Comparison of ENCODE assay signal across 8 cellular contexts in genomic region chr17:45621087-45621486, GRCh38.
A peak's percentile ranks its signal among the peaks of the same experiment; 100 is the strongest.
DNase-seq lines count a peak whose midpoint lies in the region; ATAC-seq and TF ChIP-seq lines count a peak whose summit lies in the region.
"Not testable (repeated sequence)": the region's sequence is repeated elsewhere in the genome, so short reads cannot be mapped to it uniquely, and the experiment has no call there.

No MANE protein-coding gene starts in this region.

- not testable (repeated sequence) for H3K4me1 ChIP-seq in HUES64 (ENCODE audit: insufficient read depth, low read length); endocrine pancreas (ENCODE audit: control insufficient read depth, insufficient read depth, low read length); neural progenitor cell

- CTCF ChIA-PET in BJ (lab: Yijun Ruan, JAX) = not testable (repeated sequence)

- TF ChIP-seq CTCF in BJ (IDR thresholded peaks at IDR 0.05; ENCODE audit: insufficient read depth, low read depth, low read length); WERI-Rb-1 (IDR thresholded peaks at IDR 0.05; ENCODE audit: low read depth, low read length); neural progenitor cell (IDR thresholded peaks at IDR 0.05): not testable (repeated sequence)

- not testable (repeated sequence) for ATAC-seq in stimulated activated effector memory CD8-positive, alpha-beta T cell treated with anti-CD3 and anti-CD28 coated beads, Interleukin-12 subunit alpha, Interleukin-12 subunit beta, amount 100 ng/mL, for 72 hours

- not testable (repeated sequence) for H3K36me3 Mint-ChIP-seq in activated naive CD4-positive, alpha-beta T cell treated with anti-CD3 and anti-CD28 coated beads, Interleukin-2, amount 50 U/mL, for 24 hours; immature natural killer cell; neural progenitor cell
- peaks cover 17% of the 10 kb centered on the region for H3K36me3 Mint-ChIP-seq in stimulated activated effector memory CD8-positive, alpha-beta T cell treated with anti-CD3 and anti-CD28 coated beads, Interleukin-12 subunit alpha, Interleukin-12 subunit beta, amount 100 ng/mL, for 72 hours

- H3F3A ChIP-seq in neural progenitor cell (ENCODE audit: low read depth) = not testable (repeated sequence)

- not testable (repeated sequence) for H3K9ac ChIP-seq in HUES64 (ENCODE audit: low read depth, low read length); endocrine pancreas (ENCODE audit: control insufficient read depth, insufficient read depth, low read length); neural progenitor cell

- H3K4me2 ChIP-seq in neural progenitor cell = peak overlapping the region; percentile 77

- H2AFZ ChIP-seq in neural progenitor cell (replicated peaks) = not testable (repeated sequence)

- peaks cover 14% of the 10 kb centered on the region for H3K4me1 Mint-ChIP-seq in activated naive CD4-positive, alpha-beta T cell treated with anti-CD3 and anti-CD28 coated beads, Interleukin-2, amount 50 U/mL, for 24 hours
- H3K4me1 Mint-ChIP-seq in immature natural killer cell; neural progenitor cell; stimulated activated effector memory CD8-positive, alpha-beta T cell treated with anti-CD3 and anti-CD28 coated beads, Interleukin-12 subunit alpha, Interleukin-12 subunit beta, amount 100 ng/mL, for 72 hours: not testable (repeated sequence)

- DNase-seq in BJ (ENCODE audit: low read depth); WERI-Rb-1; immature natural killer cell; neural progenitor cell (ENCODE audit: low spot score); stimulated activated effector memory CD8-positive, alpha-beta T cell treated with anti-CD3 and anti-CD28 coated beads, Interleukin-12 subunit alpha, Interleukin-12 subunit beta, amount 100 ng/mL, for 72 hours (ENCODE audit: low spot score in 2 of 2): not testable (repeated sequence)

- POLR2A ChIA-PET in BJ (lab: Charles Lee) = not testable (repeated sequence)

- 6% methylated on average over 3 of the region's 9 CpGs for WGBS in HUES64

- H3K4me3 Mint-ChIP-seq in activated naive CD4-positive, alpha-beta T cell treated with anti-CD3 and anti-CD28 coated beads, Interleukin-2, amount 50 U/mL, for 24 hours = peak overlapping the region; percentile 26
- peak overlapping the region in 4 of 5 donors; percentile 33 to 66 (median 56) for H3K4me3 Mint-ChIP-seq in immature natural killer cell
- peak overlapping the region; percentile 66 for H3K4me3 Mint-ChIP-seq in neural progenitor cell
- peak overlapping the region; percentile 20 for H3K4me3 Mint-ChIP-seq in stimulated activated effector memory CD8-positive, alpha-beta T cell treated with anti-CD3 and anti-CD28 coated beads, Interleukin-12 subunit alpha, Interleukin-12 subunit beta, amount 100 ng/mL, for 72 hours

- peak overlapping the region; percentile 21; the same call in 1 of the 2 replicates for H3K4me3 ChIP-seq in BJ (ENCODE audit: low read depth, low read length)
- H3K4me3 ChIP-seq in HUES64 (ENCODE audit: low read length) = peak overlapping the region; percentile 19; the same call in 1 of the 2 replicates
- 0 out of 2 replicates have a peak overlapping the region, but pooled peaks have one; percentile 8 for H3K4me3 ChIP-seq in WERI-Rb-1 (ENCODE audit: low read depth, low read length)
- peak overlapping the region; percentile 14 for H3K4me3 ChIP-seq in endocrine pancreas (ENCODE audit: control insufficient read depth, insufficient read depth, low read length)
- peak overlapping the region; percentile 65 for H3K4me3 ChIP-seq in neural progenitor cell

- H3K9me3 Mint-ChIP-seq in activated naive CD4-positive, alpha-beta T cell treated with anti-CD3 and anti-CD28 coated beads, Interleukin-2, amount 50 U/mL, for 24 hours; immature natural killer cell; neural progenitor cell; stimulated activated effector memory CD8-positive, alpha-beta T cell treated with anti-CD3 and anti-CD28 coated beads, Interleukin-12 subunit alpha, Interleukin-12 subunit beta, amount 100 ng/mL, for 72 hours: not testable (repeated sequence)

- not testable (repeated sequence) for H4K20me1 ChIP-seq in neural progenitor cell (ENCODE audit: low read depth)

- not testable (repeated sequence) for H3K27ac Mint-ChIP-seq in activated naive CD4-positive, alpha-beta T cell treated with anti-CD3 and anti-CD28 coated beads, Interleukin-2, amount 50 U/mL, for 24 hours; immature natural killer cell; neural progenitor cell; stimulated activated effector memory CD8-positive, alpha-beta T cell treated with anti-CD3 and anti-CD28 coated beads, Interleukin-12 subunit alpha, Interleukin-12 subunit beta, amount 100 ng/mL, for 72 hours

- H3K9me3 ChIP-seq in HUES64 (ENCODE audit: insufficient read depth, low read depth, low read length); WERI-Rb-1 (ENCODE audit: severe bottlenecking); endocrine pancreas (ENCODE audit: control insufficient read depth, low read length); neural progenitor cell (ENCODE audit: low read depth): not testable (repeated sequence)

- H3K27me3 Mint-ChIP-seq in activated naive CD4-positive, alpha-beta T cell treated with anti-CD3 and anti-CD28 coated beads, Interleukin-2, amount 50 U/mL, for 24 hours; immature natural killer cell (ENCODE audit: low read depth in 3 of 3); neural progenitor cell (ENCODE audit: insufficient read depth, low read depth): not testable (repeated sequence)

- not testable (repeated sequence) for H3K36me3 ChIP-seq in BJ (ENCODE audit: control insufficient read depth, insufficient read depth, low read length); HUES64 (ENCODE audit: insufficient read depth, low read length); WERI-Rb-1; endocrine pancreas (ENCODE audit: control insufficient read depth, insufficient read depth, low read length); neural progenitor cell

- H3K27ac ChIP-seq in HUES64 (ENCODE audit: low read depth, low read length); WERI-Rb-1; neural progenitor cell: not testable (repeated sequence)

- H3K79me2 ChIP-seq in neural progenitor cell (ENCODE audit: low read depth) = peaks cover 12% of the 10 kb centered on the region

- not testable (repeated sequence) for H3K27me3 ChIP-seq in BJ (ENCODE audit: control insufficient read depth, insufficient read depth, low read length); HUES64 (ENCODE audit: insufficient read depth, low read length); WERI-Rb-1 (ENCODE audit: insufficient read depth, low read depth, severe bottlenecking); endocrine pancreas (ENCODE audit: control insufficient read depth, insufficient read depth, low read length); neural progenitor cell

Comparison
In these comparisons a context has a peak if more than half of its experiments do, and no peak if none do; other contexts are left out.
1. H3K4me3 ChIP-seq: peak in every context shown above with its lines; median percentile 65 in neural progenitor cell; 21 in BJ; 19 in HUES64; 14 in endocrine pancreas; 8 in WERI-Rb-1.